8 cellular contexts compared by ENCODE assay signal in the genomic region with DNA sequence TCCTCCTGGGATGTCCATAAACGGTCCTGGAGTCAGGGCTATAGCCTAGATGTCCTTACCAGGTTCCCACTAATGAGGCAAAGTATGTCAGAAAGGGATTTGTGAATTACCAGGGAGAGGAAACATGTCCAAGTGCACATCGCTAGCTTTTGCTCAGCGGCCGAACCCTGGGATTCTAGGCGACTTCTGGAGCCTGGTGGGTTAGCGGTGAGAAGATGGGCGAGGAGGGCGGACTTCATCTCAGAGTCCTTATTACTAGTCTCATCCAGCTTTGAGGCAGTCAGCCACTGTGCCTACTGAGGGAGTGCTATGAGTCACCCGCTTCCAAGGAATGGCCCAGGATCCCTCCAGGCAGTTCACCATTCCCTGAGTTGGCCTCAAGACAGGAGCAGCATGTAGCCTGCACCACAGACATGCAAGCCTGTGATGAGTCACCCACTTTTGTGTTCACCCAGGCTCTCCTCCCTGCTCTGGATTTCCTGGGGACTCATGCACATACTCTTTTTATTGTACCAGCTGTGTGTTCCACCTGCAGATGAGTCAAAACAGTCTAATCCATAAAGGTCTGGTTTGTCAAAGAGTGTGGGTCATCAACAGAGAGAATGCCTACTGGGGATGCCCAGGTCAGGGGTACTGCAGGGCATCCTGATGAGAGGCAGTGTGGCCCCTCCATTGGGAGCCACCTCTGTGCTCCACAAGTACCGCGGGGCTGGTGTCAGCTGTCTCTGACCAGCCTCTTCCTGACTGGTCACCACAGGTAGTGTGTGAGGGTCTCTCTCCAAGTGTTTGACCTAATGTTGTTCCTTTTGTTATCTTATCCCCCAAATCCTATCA. TPM values are rescaled to one million over a fixed set of nuclear protein-coding genes. Genes with fewer than 3 reads are reported as not detected.
DNase-seq lines count a peak whose midpoint lies in the region; ATAC-seq and TF ChIP-seq lines count a peak whose summit lies in the region.

No MANE protein-coding gene starts in this region.

- WGBS in mammary epithelial cell (ENCODE audit: low coverage, missing lambda C conversion rate), result 57% methylated on average over 8 of the region's 11 CpGs

- H4K20me1 ChIP-seq in mammary epithelial cell (ENCODE audit: insufficient read depth, low read length), result no peaks in the 10 kb centered on the region

- intact Hi-C loops in mammary epithelial cell (cut with micrococcal nuclease), result loop anchor here (1.0 to 5.0 kb wide), 5 partner anchors 22 to 433 kb away; no protein-coding TSS in a partner anchor
- intact Hi-C loops in naive thymus-derived CD4-positive, alpha-beta T cell (cut with micrococcal nuclease), result loop anchor here (5.0 kb wide), 4 partner anchors 117 to 663 kb away; partner anchors contain the start of genes GDF9 (in 1 of the 2), HSPA4 (in 1 of the 2), IL3 (in 1 of the 2) and UQCRQ (in 1 of the 2)
- intact Hi-C loops in CD8-positive, alpha-beta T cell (cut with DNase I, micrococcal nuclease), result loop anchor here (2.0 to 10.0 kb wide), 3 partner anchors 17 to 325 kb away; partner anchors contain the start of gene IL3 (in 1 of the 2)

- POLR2A ChIA-PET in naive thymus-derived CD4-positive, alpha-beta T cell (lab: Charles Lee), result interaction anchor here (0.9 to 8.0 kb wide), 6 partner anchors 16 to 115 kb away, joined by 4 to 122 read pairs (median 22); partner anchors contain the start of gene IRF1
- POLR2A ChIA-PET in CD8-positive, alpha-beta T cell (lab: Charles Lee), result interaction anchor here (0.6 to 2.5 kb wide), 2 partner anchors 17 to 111 kb away, joined by 3 to 6 read pairs; no protein-coding TSS in a partner anchor

- no TSS peak for BruUV-seq in mammary epithelial cell (replicated peaks; lab: Mats Ljungman, UMichigan)

- CTCF ChIA-PET in mammary epithelial cell (lab: Charles Lee; ENCODE audit: low non-redundant PET), result interaction anchor here (0.6 kb wide), 1 partner anchor 21 kb away, joined by 3 read pairs; no protein-coding TSS in a partner anchor
- CTCF ChIA-PET in naive thymus-derived CD4-positive, alpha-beta T cell (lab: Charles Lee), result interaction anchor here (1.0 to 12.5 kb wide), 9 partner anchors 13 to 116 kb away, joined by 3 to 243 read pairs (median 4); partner anchors contain the start of gene IRF1
- CTCF ChIA-PET in CD8-positive, alpha-beta T cell (lab: Charles Lee), result interaction anchor here (1.3 to 17.1 kb wide), 6 partner anchors 10 to 111 kb away, joined by 3 to 425 read pairs (median 18); partner anchors contain the start of gene IRF1

- peaks cover 43% of the 10 kb centered on the region for H3K4me1 ChIP-seq in mammary epithelial cell (ENCODE audit: insufficient read depth, low read length)
- H3K4me1 ChIP-seq in naive thymus-derived CD4-positive, alpha-beta T cell (ENCODE audit: control insufficient read depth in 2 of 2, insufficient read depth in 2 of 2, low read length in 2 of 2), result peaks cover 15 to 38% of the 10 kb centered on the region in 2 donors
- H3K4me1 ChIP-seq in effector memory CD4-positive, alpha-beta T cell (ENCODE audit: control insufficient read depth, insufficient read depth, low read length, poor library complexity, severe bottlenecking), result peaks cover 11% of the 10 kb centered on the region
- H3K4me1 ChIP-seq in CD8-positive, alpha-beta T cell (ENCODE audit: insufficient read depth, low read length), result peaks cover 25% of the 10 kb centered on the region

- no peaks in the 10 kb centered on the region for H3K79me2 ChIP-seq in mammary epithelial cell (ENCODE audit: insufficient read depth, low read length)

- H3K27me3 ChIP-seq in mammary epithelial cell (ENCODE audit: insufficient read depth, low read length), result no peaks in the 10 kb centered on the region
- no peaks in the 10 kb centered on the region for H3K27me3 ChIP-seq in naive thymus-derived CD4-positive, alpha-beta T cell (ENCODE audit: control insufficient read depth in 2 of 2, insufficient read depth in 2 of 2, low read length in 2 of 2)
- no peaks in the 10 kb centered on the region for H3K27me3 ChIP-seq in effector memory CD4-positive, alpha-beta T cell (replicated peaks; ENCODE audit: control insufficient read depth, insufficient read depth, low read length, poor library complexity, severe bottlenecking)
- no peaks in the 10 kb centered on the region for H3K27me3 ChIP-seq in CD8-positive, alpha-beta T cell (ENCODE audit: insufficient read depth, low read length)

- in situ Hi-C loops in mammary epithelial cell (cut with MboI; ENCODE audit: low sequenced_read_pairs in 2 of 2), result loop anchor here (10.0 kb wide), 2 partner anchors 105 to 325 kb away; partner anchors contain the start of genes IRF1 (in 2 of the 2) and IL3 (in 1 of the 2)

- H3K27ac ChIP-seq in mammary epithelial cell (ENCODE audit: insufficient read depth, low read depth, low read length), result peak overlapping the region; percentile 11
- H3K27ac ChIP-seq in naive thymus-derived CD4-positive, alpha-beta T cell (ENCODE audit: low read depth, low read length), result no peak overlapping the region
- H3K27ac ChIP-seq in effector memory CD4-positive, alpha-beta T cell (ENCODE audit: insufficient read depth, low read length, poor library complexity, severe bottlenecking), result no peak overlapping the region
- no peak overlapping the region for H3K27ac ChIP-seq in CD8-positive, alpha-beta T cell (ENCODE audit: low read depth, low read length)

- peaks cover 10% of the 10 kb centered on the region for H3K36me3 ChIP-seq in mammary epithelial cell (ENCODE audit: insufficient read depth, low read length)
- H3K36me3 ChIP-seq in naive thymus-derived CD4-positive, alpha-beta T cell (ENCODE audit: control insufficient read depth in 2 of 3, insufficient read depth in 3 of 3, low read length in 3 of 3), result no peaks in the 10 kb centered on the region
- H3K36me3 ChIP-seq in effector memory CD4-positive, alpha-beta T cell (ENCODE audit: control insufficient read depth, insufficient read depth, low read length), result no peaks in the 10 kb centered on the region
- no peaks in the 10 kb centered on the region for H3K36me3 ChIP-seq in CD8-positive, alpha-beta T cell (ENCODE audit: insufficient read depth, low read length)

- peak overlapping the region; percentile 1 for H3K4me2 ChIP-seq in mammary epithelial cell (ENCODE audit: insufficient read depth, low read depth, low read length)

- no peak overlapping the region for H3K9ac ChIP-seq in mammary epithelial cell (ENCODE audit: insufficient read depth, low read length)

- dilution Hi-C loops in mammary epithelial cell (cut with HindIII; ENCODE audit: low sequenced_read_pairs), result no loop called here

- H3K4me3 ChIP-seq in mammary epithelial cell (replicated peaks in 1 of 3; ENCODE audit: insufficient read depth in 1 of 3, low read depth in 2 of 3, low read length in 3 of 3), result no peak overlapping the region
- no peak overlapping the region for H3K4me3 ChIP-seq in naive thymus-derived CD4-positive, alpha-beta T cell (ENCODE audit: low read length)
- no peak overlapping the region for H3K4me3 ChIP-seq in effector memory CD4-positive, alpha-beta T cell (ENCODE audit: insufficient read depth, low read depth, low read length, poor library complexity, severe bottlenecking)
- H3K4me3 ChIP-seq in CD8-positive, alpha-beta T cell (ENCODE audit: low read depth, low read length), result no peak overlapping the region

- H3K27ac Mint-ChIP-seq in IgD-negative memory B cell, result peak overlapping the region in 2 of 3 donors; percentile 13 to 67
- peak overlapping the region in 5 of 9 donors; percentile 31 to 81 (median 41) for H3K27ac Mint-ChIP-seq in naive thymus-derived CD4-positive, alpha-beta T cell
- no peak overlapping the region for H3K27ac Mint-ChIP-seq in CD8-positive, alpha-beta T cell

- no peak for TF ChIP-seq CTCF in mammary epithelial cell (conservative IDR thresholded peaks at IDR 0.05 in 1 of 2, IDR thresholded peaks at IDR 0.05 in 1 of 2; ENCODE audit: extremely low read depth in 1 of 2, insufficient read depth in 1 of 2, low read depth in 1 of 2, low read length in 2 of 2)
- TF ChIP-seq CTCF in CD8-positive, alpha-beta T cell (IDR thresholded peaks at IDR 0.05), result no peak

- H3K36me3 Mint-ChIP-seq in IgD-negative memory B cell, result peaks cover 3% of the 10 kb centered on the region
- H3K36me3 Mint-ChIP-seq in naive thymus-derived CD4-positive, alpha-beta T cell, result peaks cover 0 to 11% (median 0%) of the 10 kb centered on the region in 5 donors
- H3K36me3 Mint-ChIP-seq in CD8-positive, alpha-beta T cell, result peaks cover 23% of the 10 kb centered on the region

- H3K9me3 Mint-ChIP-seq in IgD-negative memory B cell, result no peaks in the 10 kb centered on the region
- no peaks in the 10 kb centered on the region for H3K9me3 Mint-ChIP-seq in naive thymus-derived CD4-positive, alpha-beta T cell
- H3K9me3 Mint-ChIP-seq in CD8-positive, alpha-beta T cell, result no peaks in the 10 kb centered on the region

- peaks cover 22 to 31% (median 24%) of the 10 kb centered on the region in 3 donors for H3K4me1 Mint-ChIP-seq in IgD-negative memory B cell
- H3K4me1 Mint-ChIP-seq in naive thymus-derived CD4-positive, alpha-beta T cell, result peaks cover 31 to 79% (median 56%) of the 10 kb centered on the region in 7 donors
- H3K4me1 Mint-ChIP-seq in CD8-positive, alpha-beta T cell (ENCODE audit: low read depth), result peaks cover 27% of the 10 kb centered on the region

- H3K9me3 ChIP-seq in mammary epithelial cell (replicated peaks; ENCODE audit: insufficient read depth, low read length), result no peaks in the 10 kb centered on the region
- no peaks in the 10 kb centered on the region for H3K9me3 ChIP-seq in naive thymus-derived CD4-positive, alpha-beta T cell (ENCODE audit: control insufficient read depth in 2 of 3, low read length in 3 of 3)
- H3K9me3 ChIP-seq in effector memory CD4-positive, alpha-beta T cell (ENCODE audit: control insufficient read depth, low read length), result no peaks in the 10 kb centered on the region
- H3K9me3 ChIP-seq in CD8-positive, alpha-beta T cell (ENCODE audit: low read length), result no peaks in the 10 kb centered on the region

- no peak overlapping the region for H2AFZ ChIP-seq in mammary epithelial cell (ENCODE audit: low read depth, low read length)

- peak; percentile 97 for DNase-seq in AG20443 (ENCODE audit: low spot score)
- DNase-seq in mammary epithelial cell, result peak; percentile 100
- no peak for DNase-seq in naive thymus-derived CD4-positive, alpha-beta T cell
- no peak for DNase-seq in NCI-H2227 (lab: John Stamatoyannopoulos, UW; ENCODE audit: unreplicated experiment)
- no peak for DNase-seq in effector memory CD4-positive, alpha-beta T cell
- no peak for DNase-seq in CD8-positive, alpha-beta T cell

- ATAC-seq in naive thymus-derived CD4-positive, alpha-beta T cell, result no peak
- no peak for ATAC-seq in CD8-positive, alpha-beta T cell
- ATAC-seq in GM21526 (IDR thresholded peaks at IDR 0.05; ENCODE audit: low FRiP score, unreplicated experiment), result no peak

- H3K4me3 Mint-ChIP-seq in IgD-negative memory B cell, result no peak overlapping the region
- H3K4me3 Mint-ChIP-seq in naive thymus-derived CD4-positive, alpha-beta T cell, result no peak overlapping the region
- no peak overlapping the region for H3K4me3 Mint-ChIP-seq in CD8-positive, alpha-beta T cell

- H3K27me3 Mint-ChIP-seq in IgD-negative memory B cell, result no peaks in the 10 kb centered on the region
- no peaks in the 10 kb centered on the region for H3K27me3 Mint-ChIP-seq in naive thymus-derived CD4-positive, alpha-beta T cell
- no peaks in the 10 kb centered on the region for H3K27me3 Mint-ChIP-seq in CD8-positive, alpha-beta T cell (ENCODE audit: low read depth)

RNA-seq across cellular contexts. Expression of gene SLC22A5, which starts 20.2 kb away (rescaled TPM):
- polyA plus RNA-seq in IgD-negative memory B cell (1.9 TPM), mammary epithelial cell (15.5 TPM)
- 10 to 100 TPM; 11.5 to 13.8 TPM for total RNA-seq in mammary epithelial cell
- 69.6 TPM for polyA minus RNA-seq in mammary epithelial cell
- total RNA-seq in naive thymus-derived CD4-positive, alpha-beta T cell, result 10 to 100 TPM in 1 of 5 experiments, 1 to 10 TPM in 4; 6.8 to 10.8 (median 8.0) TPM
- 1 to 10 TPM; 1.8 to 3.6 TPM for polyA plus RNA-seq in naive thymus-derived CD4-positive, alpha-beta T cell
- 1 to 10 TPM; 4.5 to 5.3 TPM for total RNA-seq in CD8-positive, alpha-beta T cell

Comparison
In these comparisons a context has a peak if more than half of its experiments do, and no peak if none do; other contexts are left out.
1. DNase-seq: peak in AG20443 (single experiment) and mammary epithelial cell (single experiment); none in naive thymus-derived CD4-positive, alpha-beta T cell (0 of 9), NCI-H2227 (single experiment), effector memory CD4-positive, alpha-beta T cell (0 of 3) and CD8-positive, alpha-beta T cell (0 of 7).